ENCODE assay signal across 18 cellular contexts in the genomic region with DNA sequence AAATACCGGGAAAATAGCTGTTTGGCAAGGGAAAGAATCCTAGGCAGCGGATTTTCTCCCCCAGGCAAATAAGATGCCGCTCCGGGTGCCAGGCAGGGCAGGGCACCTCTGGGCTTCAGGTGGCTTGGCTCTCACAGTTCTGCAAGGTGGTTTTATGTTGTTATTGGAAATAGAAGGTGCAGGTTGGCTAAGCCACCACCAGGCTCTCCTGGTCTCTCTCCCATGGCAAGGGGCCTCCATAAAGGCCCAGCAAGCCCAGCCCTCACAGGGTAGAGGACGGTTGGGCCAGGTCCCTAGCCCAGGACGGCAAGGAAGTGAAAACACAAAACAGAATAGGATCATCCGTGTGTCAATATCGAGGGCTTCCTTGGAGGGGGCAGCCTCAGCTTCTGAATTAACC. TPM values are rescaled to one million over a fixed set of nuclear protein-coding genes. Genes with fewer than 3 reads are reported as not detected.
DNase-seq lines count a peak whose midpoint lies in the region; ATAC-seq, FAIRE-seq and TF ChIP-seq lines count a peak whose summit lies in the region.
"Had no signal": no experiment of that assay in that cellular context is flagged by ENCODE, and none has a peak within 500 bp of the region (broad histone marks: within the 10 kb centered on the region; RNA-seq: fewer than 3 reads in every experiment).

No MANE protein-coding gene starts in this region.

- H3K4me3 Mint-ChIP-seq in endodermal cell, result no peak overlapping the region
- H3K4me3 Mint-ChIP-seq: IgD-negative memory B cell had no signal

- no peak overlapping the region for H3K4ac ChIP-seq in trophoblast cell (ENCODE audit: low read depth, low read length)

- H3K4me3 ChIP-seq in HepG2 (replicated peaks in 1 of 3; ENCODE audit: insufficient read depth in 1 of 3, low read depth in 2 of 3, low read length in 3 of 3) (no peak overlapping the region), right lobe of liver (no peak overlapping the region), RWPE2 (ENCODE audit: severe bottlenecking) (no peak overlapping the region), endodermal cell (ENCODE audit: low read length) (no peak overlapping the region), trophoblast cell (ENCODE audit: low read depth, low read length) (no peak overlapping the region), uterus (no peak overlapping the region)
- H3K4me3 ChIP-seq: BLaER1 had no signal

- in situ Hi-C loops in HepG2 (cut with HindIII; ENCODE audit: extremely low pct_ligation_motif_present, low pct_unique_long_range_greater_than_20kb), result no loop called here

- H3K23ac ChIP-seq in trophoblast cell (ENCODE audit: low read length), result no peak overlapping the region

- H3K14ac ChIP-seq in trophoblast cell (ENCODE audit: low read length), result no peak overlapping the region

- H3K4me2 ChIP-seq in HepG2 (ENCODE audit: low read depth, low read length) (no peak overlapping the region), trophoblast cell (ENCODE audit: low read length) (no peak overlapping the region)
- H3K4me2 ChIP-seq: BLaER1 had no signal

- H3K27me3 ChIP-seq in HepG2 (ENCODE audit: control insufficient read depth in 1 of 2, insufficient read depth in 2 of 2, low read length in 2 of 2), result no peaks in the 10 kb centered on the region
- no peaks in the 10 kb centered on the region for H3K27me3 ChIP-seq in right lobe of liver
- no peaks in the 10 kb centered on the region for H3K27me3 ChIP-seq in RWPE2 (ENCODE audit: insufficient read depth, poor library complexity, severe bottlenecking)
- H3K27me3 ChIP-seq in endodermal cell (ENCODE audit: control insufficient read depth, insufficient read depth, low read length, poor library complexity, severe bottlenecking), result no peaks in the 10 kb centered on the region
- no peaks in the 10 kb centered on the region for H3K27me3 ChIP-seq in trophoblast cell (ENCODE audit: insufficient read depth, low read length)
- no peaks in the 10 kb centered on the region for H3K27me3 ChIP-seq in uterus
- H3K27me3 ChIP-seq: BLaER1 had no signal

- H3K9me3 ChIP-seq in HepG2 (ENCODE audit: low read length), result no peaks in the 10 kb centered on the region
- no peaks in the 10 kb centered on the region for H3K9me3 ChIP-seq in right lobe of liver
- no peaks in the 10 kb centered on the region for H3K9me3 ChIP-seq in RWPE2 (ENCODE audit: severe bottlenecking)
- no peaks in the 10 kb centered on the region for H3K9me3 ChIP-seq in endodermal cell (ENCODE audit: control insufficient read depth, low read length)
- no peaks in the 10 kb centered on the region for H3K9me3 ChIP-seq in trophoblast cell (ENCODE audit: insufficient read depth, low read depth, low read length)
- no peaks in the 10 kb centered on the region for H3K9me3 ChIP-seq in uterus
- H3K9me3 ChIP-seq: BLaER1 had no signal

- no peak overlapping the region for H4K8ac ChIP-seq in trophoblast cell (ENCODE audit: low read depth, low read length)

- H2AFZ ChIP-seq in HepG2 (ENCODE audit: low read length) (no peak overlapping the region), trophoblast cell (ENCODE audit: insufficient read depth, low read length, poor library complexity) (no peak overlapping the region)

- CTCF ChIA-PET in HepG2 (lab: Yijun Ruan, JAX; ENCODE audit: low intra/inter-chr PET ratio, low total read pairs), result no interaction called here

- intact Hi-C loops in HepG2 (cut with micrococcal nuclease; ENCODE audit: unreplicated experiment) (no loop called here), right lobe of liver (cut with DNase I) (no loop called here), uterus (cut with DNase I; ENCODE audit: low total_unique reads) (no loop called here)

- no TSS peak for BruUV-seq in HepG2 (replicated peaks; lab: Mats Ljungman, UMichigan)

- WGBS in HepG2 (ENCODE audit: low lambda C conversion rate), result 95% methylated on average over 8 of the region's 8 CpGs
- WGBS in right lobe of liver (ENCODE audit: insufficient coverage, low coverage, low lambda C conversion rate, missing lambda C conversion rate), result 100% methylated on average over 4 of the region's 8 CpGs
- 93 to 95% methylated on average over 6 to 8 of the region's 8 CpGs for WGBS in endodermal cell (ENCODE audit: insufficient coverage in 1 of 2, insufficient read length in 1 of 2), 2 experiments
- no CpG with 5 or more reads among the region's 8 CpGs for WGBS in trophoblast cell (ENCODE audit: extremely low coverage, insufficient coverage, insufficient read length)

- H3K4me1 Mint-ChIP-seq in endodermal cell, result no peaks in the 10 kb centered on the region

- no peak overlapping the region for H4K12ac ChIP-seq in trophoblast cell (ENCODE audit: low read depth, low read length)

- H3K4me1 ChIP-seq in HepG2 (ENCODE audit: insufficient read depth, low read length) (peaks cover 13% of the 10 kb centered on the region), right lobe of liver (no peaks in the 10 kb centered on the region), RWPE2 (ENCODE audit: insufficient read depth, poor library complexity, severe bottlenecking) (peaks cover 38% of the 10 kb centered on the region), endodermal cell (ENCODE audit: control insufficient read depth, insufficient read depth, low read length) (no peaks in the 10 kb centered on the region), trophoblast cell (ENCODE audit: control insufficient read depth in 1 of 2, insufficient read depth in 2 of 2, low read length in 2 of 2) (no peaks in the 10 kb centered on the region), uterus (no peaks in the 10 kb centered on the region)

- H3K27ac ChIP-seq in HepG2 (ENCODE audit: extremely low read length, insufficient read depth, low read length) (no peak overlapping the region), right lobe of liver (no peak overlapping the region), RWPE2 (ENCODE audit: poor library complexity, severe bottlenecking) (peak overlapping the region; percentile 85), endodermal cell (ENCODE audit: low read depth, low read length) (no peak overlapping the region), trophoblast cell (ENCODE audit: low read depth, low read length) (no peak overlapping the region), uterus (no peak overlapping the region)
- H3K27ac ChIP-seq: BLaER1 had no signal

- no peaks in the 10 kb centered on the region for H3K9me3 Mint-ChIP-seq in endodermal cell
- H3K9me3 Mint-ChIP-seq: IgD-negative memory B cell had no signal

- H2BK120ac ChIP-seq in trophoblast cell (ENCODE audit: insufficient read depth, low read length, poor library complexity), result no peak overlapping the region

- H4K91ac ChIP-seq in trophoblast cell (ENCODE audit: low read depth, low read length), result no peak overlapping the region

- no peak overlapping the region for H2BK12ac ChIP-seq in trophoblast cell (ENCODE audit: low read length)

- H3K36me3 ChIP-seq in HepG2 (replicated peaks in 1 of 2; ENCODE audit: control insufficient read depth in 1 of 2, insufficient read depth in 2 of 2, low read length in 2 of 2) (peaks cover 9 to 14% of the 10 kb centered on the region in 2 experiments; a peak in 4 of 5 replicates), right lobe of liver (no peaks in the 10 kb centered on the region), RWPE2 (ENCODE audit: low read depth) (peaks cover 31% of the 10 kb centered on the region), endodermal cell (ENCODE audit: control insufficient read depth, insufficient read depth, low read length) (peaks cover 10% of the 10 kb centered on the region), trophoblast cell (ENCODE audit: control insufficient read depth in 1 of 2, insufficient read depth in 2 of 2, low read length in 2 of 2) (peaks cover 2 to 5% of the 10 kb centered on the region in 2 experiments), uterus (no peaks in the 10 kb centered on the region)

- peak; percentile 27; the same call in 1 of the 3 replicates for ATAC-seq in HepG2
- no peak for ATAC-seq in right lobe of liver
- no peak for ATAC-seq in RWPE2 (ENCODE audit: low read depth)
- no peak for ATAC-seq in GM18867 (IDR thresholded peaks at IDR 0.05; ENCODE audit: unreplicated experiment)

- no peaks in the 10 kb centered on the region for H3K27me3 Mint-ChIP-seq in endodermal cell (ENCODE audit: insufficient read depth)
- H3K27me3 Mint-ChIP-seq: IgD-negative memory B cell had no signal

- no peak for DNase-seq in HepG2 (ENCODE audit: low spot score)
- DNase-seq in right lobe of liver, result no peak
- no peak for DNase-seq in RWPE2 (ENCODE audit: low spot score)
- DNase-seq in endodermal cell, result no peak
- no peak for DNase-seq in trophoblast cell
- DNase-seq in hepatic stellate cell (ENCODE audit: low spot score), result no peak
- DNase-seq in uterus, result no peak
- DNase-seq: 8988T, AML-193, DMS153, DMS79 treated with DMSO at 0.1 percent for 48 hours, EL had no signal

- TF ChIP-seq RAD21 in HepG2 (CRISPR knock-in tag; IDR thresholded peaks at IDR 0.05), result no peak

- POLR2A ChIA-PET in HepG2 (lab: Yijun Ruan, JAX), result no interaction called here

- H3K9ac ChIP-seq in HepG2 (ENCODE audit: insufficient read depth, low read depth, low read length), result no peak overlapping the region
- no peak overlapping the region for H3K9ac ChIP-seq in endodermal cell (ENCODE audit: extremely low read depth, low read length, poor library complexity, severe bottlenecking)
- no peak overlapping the region for H3K9ac ChIP-seq in trophoblast cell (ENCODE audit: low read length)
- H3K9ac ChIP-seq: BLaER1 had no signal

- no peak overlapping the region for H2BK5ac ChIP-seq in trophoblast cell (ENCODE audit: low read depth, low read length, poor library complexity)

- TF ChIP-seq CTCF in HepG2 (CRISPR knock-in tag; IDR thresholded peaks at IDR 0.05) (no peak), right lobe of liver (IDR thresholded peaks at IDR 0.05) (no peak), RWPE2 (IDR thresholded peaks at IDR 0.05; ENCODE audit: poor library complexity, severe bottlenecking) (no peak), endodermal cell (conservative IDR thresholded peaks at IDR 0.05) (peak; percentile 33), uterus (IDR thresholded peaks at IDR 0.05) (no peak)

- H3K36me3 Mint-ChIP-seq in endodermal cell (ENCODE audit: low read depth), result peaks cover 20% of the 10 kb centered on the region

- H3K27ac Mint-ChIP-seq in endodermal cell, result no peak overlapping the region

- no peak overlapping the region for H2AK5ac ChIP-seq in trophoblast cell (ENCODE audit: low read length)

- H4K20me1 ChIP-seq in HepG2 (ENCODE audit: insufficient read depth, low read length), result no peaks in the 10 kb centered on the region
- H4K20me1 ChIP-seq: BLaER1 had no signal

- TF ChIP-seq EP300 in HepG2 (IDR thresholded peaks at IDR 0.05; ENCODE audit: low read depth in 2 of 2, low read length in 2 of 2) (no peak), HepG2 (CRISPR knock-in tag; IDR thresholded peaks at IDR 0.05; ENCODE audit: borderline replicate concordance) (no peak)

- no peak for FAIRE-seq in HepG2 (lab: Jason Lieb, UNC)
- FAIRE-seq: G401.6, GM12891 had no signal

- H3K18ac ChIP-seq in trophoblast cell (ENCODE audit: low read length), result no peak overlapping the region

- H3K79me1 ChIP-seq in trophoblast cell (ENCODE audit: low read length), result no peaks in the 10 kb centered on the region

- TF ChIP-seq POLR2A in HepG2 (IDR thresholded peaks at IDR 0.05; ENCODE audit: insufficient read depth in 1 of 2, low read depth in 2 of 2, low read length in 2 of 2), result no peak
- TF ChIP-seq POLR2A in right lobe of liver (IDR thresholded peaks at IDR 0.05), result no peak
- no peak for TF ChIP-seq POLR2A in uterus (IDR thresholded peaks at IDR 0.05)

- H3K79me2 ChIP-seq in HepG2 (ENCODE audit: insufficient read depth, low read length), result no peaks in the 10 kb centered on the region
- no peaks in the 10 kb centered on the region for H3K79me2 ChIP-seq in trophoblast cell (ENCODE audit: control insufficient read depth, insufficient read depth, low read length, poor library complexity)

RNA-seq across cellular contexts. Expression of gene GPR153, which starts 37.6 kb away (rescaled TPM):
- total RNA-seq in HepG2 (2016; rRNA removed; fragmentation: Illumina TruSeq; extraction: Trizol) (0.27 and 0.31 TPM in 2 replicates), right lobe of liver (10 to 100 TPM in 1 of 6 experiments, 1 to 10 TPM in 5; 1.5 to 34.6 (median 6.6) TPM), endodermal cell (1 to 10 TPM; 2.4 to 2.8 TPM), uterus (10 to 100 TPM in 2 of 4 donors, 1 to 10 TPM in 2; 5.6 to 22.1 (median 10.3) TPM)
- 0.09 and 0.10 TPM in 2 replicates for total RNA-seq in HepG2 (2016; cell fraction: cytosol; rRNA removed; fragmentation: Illumina TruSeq; extraction: Trizol; ENCODE audit: low read depth)
- total RNA-seq in HepG2 (2016; cell fraction: insoluble cytoplasmic fraction; rRNA removed; fragmentation: Illumina TruSeq; extraction: Trizol), result 0.12 and 0.28 TPM in 2 replicates
- 0.34 TPM in 2 replicates for total RNA-seq in HepG2 (2016; cell fraction: membrane; rRNA removed; fragmentation: Illumina TruSeq; extraction: Trizol)
- 0.31 TPM in 2 replicates for total RNA-seq in HepG2 (2016; cell fraction: nucleus; rRNA removed; fragmentation: Illumina TruSeq; extraction: Trizol)
- polyA plus RNA-seq in HepG2 (2011; rRNA removed), result 0.22 and 0.44 TPM in 2 replicates
- 0.19 and 0.31 TPM in 2 replicates for polyA plus RNA-seq in HepG2 (2011; cell fraction: cytosol; rRNA removed)
- polyA plus RNA-seq in HepG2 (2011; cell fraction: nucleus; rRNA removed), result 0.50 and 0.85 TPM in 2 replicates
- 0.15 and 0.28 TPM in 2 replicates for polyA plus RNA-seq in HepG2 (2012)
- polyA plus RNA-seq in HepG2 (2016; cell fraction: cytosol; fragmentation: Illumina TruSeq; extraction: Trizol; ENCODE audit: low read depth), result 0.09 and 0.19 TPM in 2 replicates
- 0.29 and 0.35 TPM in 2 replicates for polyA plus RNA-seq in HepG2 (2016; cell fraction: insoluble cytoplasmic fraction; fragmentation: Illumina TruSeq; extraction: Trizol; ENCODE audit: low read depth)
- 0.34 and 0.41 TPM in 2 replicates for polyA plus RNA-seq in HepG2 (2016; cell fraction: membrane; fragmentation: Illumina TruSeq; extraction: Trizol; ENCODE audit: low read depth)
- polyA plus RNA-seq in HepG2 (2016; cell fraction: nucleus; fragmentation: Illumina TruSeq; extraction: Trizol; ENCODE audit: insufficient read depth, low read depth), result 0.17 and 0.36 TPM in 2 replicates
- 0.98 and 5.5 TPM in 2 replicates for polyA minus RNA-seq in HepG2 (2011; rRNA and poly(A)+ RNA removed; ENCODE audit: low replicate concordance)
- 0.30 and 0.44 TPM in 2 replicates for polyA minus RNA-seq in HepG2 (2011; cell fraction: cytosol; rRNA and poly(A)+ RNA removed)
- polyA minus RNA-seq in HepG2 (2011; cell fraction: nucleus; rRNA and poly(A)+ RNA removed), result 0.25 and 0.26 TPM in 2 replicates
- polyA plus RNA-seq in endodermal cell (2013, experiment 1 of 2), result 25.3 TPM
- 23.1 TPM for polyA plus RNA-seq in endodermal cell (2013, experiment 2 of 2)
- polyA plus RNA-seq in trophoblast cell (2013), result 1.3 and 1.4 TPM in 2 replicates

RNA-seq across cellular contexts. Expression of gene HES3, which starts 54.6 kb away (rescaled TPM):
- total RNA-seq in HepG2 (2016; rRNA removed; fragmentation: Illumina TruSeq; extraction: Trizol) (not detected in 2 replicates), right lobe of liver (not detected), endodermal cell (1 to 10 TPM in 1 of 2 donors, not detected in 1; 2.7 TPM), uterus (not detected)
- total RNA-seq in HepG2 (2016; cell fraction: cytosol; rRNA removed; fragmentation: Illumina TruSeq; extraction: Trizol; ENCODE audit: low read depth), result not detected in 2 replicates
- total RNA-seq in HepG2 (2016; cell fraction: insoluble cytoplasmic fraction; rRNA removed; fragmentation: Illumina TruSeq; extraction: Trizol), result not detected in 2 replicates
- total RNA-seq in HepG2 (2016; cell fraction: membrane; rRNA removed; fragmentation: Illumina TruSeq; extraction: Trizol), result not detected in 2 replicates
- not detected in 2 replicates for total RNA-seq in HepG2 (2016; cell fraction: nucleus; rRNA removed; fragmentation: Illumina TruSeq; extraction: Trizol)
- polyA plus RNA-seq in HepG2 (2011; rRNA removed), result not detected in 2 replicates
- not detected in 2 replicates for polyA plus RNA-seq in HepG2 (2011; cell fraction: cytosol; rRNA removed)
- not detected in 2 replicates for polyA plus RNA-seq in HepG2 (2011; cell fraction: nucleus; rRNA removed)
- not detected in 2 replicates for polyA plus RNA-seq in HepG2 (2012)
- not detected in 2 replicates for polyA plus RNA-seq in HepG2 (2016; cell fraction: cytosol; fragmentation: Illumina TruSeq; extraction: Trizol; ENCODE audit: low read depth)
- polyA plus RNA-seq in HepG2 (2016; cell fraction: insoluble cytoplasmic fraction; fragmentation: Illumina TruSeq; extraction: Trizol; ENCODE audit: low read depth), result not detected in 2 replicates
- polyA plus RNA-seq in HepG2 (2016; cell fraction: membrane; fragmentation: Illumina TruSeq; extraction: Trizol; ENCODE audit: low read depth), result not detected in 2 replicates
- not detected in 2 replicates for polyA plus RNA-seq in HepG2 (2016; cell fraction: nucleus; fragmentation: Illumina TruSeq; extraction: Trizol; ENCODE audit: insufficient read depth, low read depth)
- polyA minus RNA-seq in HepG2 (2011; rRNA and poly(A)+ RNA removed; ENCODE audit: low replicate concordance), result not detected in 2 replicates
- not detected in 2 replicates for polyA minus RNA-seq in HepG2 (2011; cell fraction: cytosol; rRNA and poly(A)+ RNA removed)
- not detected in 2 replicates for polyA minus RNA-seq in HepG2 (2011; cell fraction: nucleus; rRNA and poly(A)+ RNA removed)
- 6.6 TPM for polyA plus RNA-seq in endodermal cell (2013, experiment 1 of 2)
- 2.8 TPM for polyA plus RNA-seq in endodermal cell (2013, experiment 2 of 2)
- polyA plus RNA-seq in trophoblast cell (2013), result not detected in 2 replicates
- total RNA-seq: H4 had no signal
- polyA plus RNA-seq: IgD-negative memory B cell had no signal
